ENCODE assay signal across 1 cellular context in the genomic region with DNA sequence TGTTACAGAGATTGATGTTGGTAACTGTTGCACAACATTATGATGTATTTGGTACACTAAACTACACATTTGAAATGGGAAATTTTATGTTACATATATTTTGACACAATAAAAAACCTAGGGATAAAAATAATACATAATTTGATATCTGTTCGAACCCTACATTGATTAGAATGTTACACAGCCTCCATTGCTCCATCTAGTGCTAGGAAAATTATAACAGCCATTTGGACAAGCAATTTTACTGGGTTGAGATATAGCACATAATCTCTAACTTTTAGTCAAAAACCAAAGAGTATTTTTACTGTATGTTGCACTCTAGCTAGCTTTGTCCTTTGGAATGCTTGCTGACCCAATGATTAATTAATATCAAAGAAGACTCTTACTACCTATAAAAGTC.
TF ChIP-seq lines count a peak whose summit lies in the region.

No MANE protein-coding gene starts in this region.

TF ChIP-seq in H1, 55 proteins besides CTCF, POLR2A, EP300 and RAD21:
- TF ChIP-seq BACH1 (IDR thresholded peaks at IDR 0.05; ENCODE audit: low read length) (no peak), BRCA1 (IDR thresholded peaks at IDR 0.05; ENCODE audit: low read depth, low read length) (no peak)
